ENCODE assay signal across 19 cellular contexts in genomic region chr12:120365675-120366340, GRCh38. TPM values are rescaled to one million over a fixed set of nuclear protein-coding genes. Genes with fewer than 3 reads are reported as not detected.
DNase-seq lines count a peak whose midpoint lies in the region; ATAC-seq, FAIRE-seq and TF ChIP-seq lines count a peak whose summit lies in the region.
"Had no signal": no experiment of that assay in that cellular context is flagged by ENCODE, and none has a peak within 500 bp of the region (broad histone marks: within the 10 kb centered on the region; RNA-seq: fewer than 3 reads in every experiment).

No MANE protein-coding gene starts in this region.

- H3K27me3 ChIP-seq in Peyer's patch: peaks cover 0 to 16% of the 10 kb centered on the region in 2 donors
- H3K27me3 ChIP-seq in neural progenitor cell: no peaks in the 10 kb centered on the region

- peak overlapping the region; percentile 96 for H3K27ac Mint-ChIP-seq in glutamatergic neuron (ENCODE audit: unreplicated experiment)
- H3K27ac Mint-ChIP-seq in neural progenitor cell: peak overlapping the region; percentile 99
- no peak overlapping the region for H3K27ac Mint-ChIP-seq in stimulated activated effector memory CD8-positive, alpha-beta T cell treated with anti-CD3 and anti-CD28 coated beads, Interleukin-12 subunit alpha, Interleukin-12 subunit beta, amount 100 ng/mL, for 72 hours
- H3K27ac Mint-ChIP-seq: activated CD8-positive, alpha-beta T cell treated with anti-CD3 and anti-CD28 coated beads, Interleukin-2, amount 10 ng/mL, durations not matched to agents 7 days and 5 days had no signal

- FAIRE-seq in D721Med (lab: Jason Lieb, UNC): no peak

- H3F3A ChIP-seq in neural progenitor cell (ENCODE audit: low read depth): peaks cover 76% of the 10 kb centered on the region

- H3K4me1 ChIP-seq in Peyer's patch (peaks cover 0 to 65% (median 9%) of the 10 kb centered on the region in 4 donors), neural progenitor cell (peaks cover 64% of the 10 kb centered on the region)

- no peak overlapping the region for H3K9ac ChIP-seq in neural progenitor cell

- peak in 2 of 3 donors; percentile 79 to 85 for DNase-seq in Peyer's patch
- no peak for DNase-seq in glutamatergic neuron
- DNase-seq in neural progenitor cell (ENCODE audit: low spot score): no peak
- DNase-seq in NCI-H2171 treated with DMSO at 0.1 percent for 48 hours (lab: John Stamatoyannopoulos, UW): no peak
- no peak for DNase-seq in D721Med (ENCODE audit: insufficient read length, low spot score)
- DNase-seq in stimulated activated effector memory CD8-positive, alpha-beta T cell treated with anti-CD3 and anti-CD28 coated beads, Interleukin-12 subunit alpha, Interleukin-12 subunit beta, amount 100 ng/mL, for 72 hours (ENCODE audit: low spot score in 2 of 2): no peak
- DNase-seq: activated CD8-positive, alpha-beta T cell treated with anti-CD3 and anti-CD28 coated beads, Interleukin-2, amount 10 ng/mL, durations not matched to agents 7 days and 5 days; effector CD8-positive, alpha-beta T cell; GF-D8; lower lobe of right lung; NCI-H1930; NCI-H524 treated with DMSO at 0.1 percent for 48 hours; PC-9 had no signal

- no peak for TF ChIP-seq CTCF in 22Rv1 (IDR thresholded peaks at IDR 0.05)
- TF ChIP-seq CTCF in Peyer's patch (IDR thresholded peaks at IDR 0.05): no peak
- TF ChIP-seq CTCF in glutamatergic neuron (IDR thresholded peaks at IDR 0.05; ENCODE audit: partially characterized antibody, unreplicated experiment): no peak
- TF ChIP-seq CTCF in neural progenitor cell (IDR thresholded peaks at IDR 0.05): no peak
- TF ChIP-seq CTCF in D721Med (IDR thresholded peaks at IDR 0.05; ENCODE audit: insufficient read depth, missing control alignments): no peak

- ATAC-seq in stimulated activated effector memory CD8-positive, alpha-beta T cell treated with anti-CD3 and anti-CD28 coated beads, Interleukin-12 subunit alpha, Interleukin-12 subunit beta, amount 100 ng/mL, for 72 hours: no peak
- no peak for ATAC-seq in HG02970 (IDR thresholded peaks at IDR 0.05; ENCODE audit: low FRiP score, unreplicated experiment)
- ATAC-seq: activated CD8-positive, alpha-beta T cell treated with anti-CD3 and anti-CD28 coated beads, Interleukin-2, amount 10 ng/mL, durations not matched to agents 7 days and 5 days; SK-N-SH treated with all-trans-retinoic acid at 6 μM for 48 hours had no signal

- H3K27ac ChIP-seq in 22Rv1: peak overlapping the region; percentile 74
- H3K27ac ChIP-seq in Peyer's patch: peak overlapping the region in 2 of 4 donors; percentile 60 to 61
- H3K27ac ChIP-seq in neural progenitor cell: no peak overlapping the region
- H3K27ac ChIP-seq: lower lobe of right lung, PC-9, prostate gland, suprapubic skin, VCaP had no signal

- TF ChIP-seq POLR2A in Peyer's patch (IDR thresholded peaks at IDR 0.05): no peak

- H3K9me3 ChIP-seq in Peyer's patch (no peaks in the 10 kb centered on the region), neural progenitor cell (ENCODE audit: low read depth) (no peaks in the 10 kb centered on the region)
- H3K9me3 ChIP-seq: lower lobe of right lung, prostate gland, suprapubic skin had no signal

- H3K9me3 Mint-ChIP-seq in glutamatergic neuron (ENCODE audit: unreplicated experiment) (peaks cover 40% of the 10 kb centered on the region), neural progenitor cell (peaks cover 3% of the 10 kb centered on the region)
- no peaks in the 10 kb centered on the region for H3K9me3 Mint-ChIP-seq in stimulated activated effector memory CD8-positive, alpha-beta T cell treated with anti-CD3 and anti-CD28 coated beads, Interleukin-12 subunit alpha, Interleukin-12 subunit beta, amount 100 ng/mL, for 72 hours

- H3K4me2 ChIP-seq in neural progenitor cell: peak overlapping the region; percentile 99
- H3K4me2 ChIP-seq: PC-9 had no signal

- H3K4me3 Mint-ChIP-seq in glutamatergic neuron (ENCODE audit: unreplicated experiment) (peak overlapping the region; percentile 99), neural progenitor cell (peak overlapping the region; percentile 97)
- H3K4me3 Mint-ChIP-seq in stimulated activated effector memory CD8-positive, alpha-beta T cell treated with anti-CD3 and anti-CD28 coated beads, Interleukin-12 subunit alpha, Interleukin-12 subunit beta, amount 100 ng/mL, for 72 hours: no peak overlapping the region
- H3K4me3 Mint-ChIP-seq: activated CD8-positive, alpha-beta T cell treated with anti-CD3 and anti-CD28 coated beads, Interleukin-2, amount 10 ng/mL, durations not matched to agents 7 days and 5 days had no signal

- H3K36me3 Mint-ChIP-seq in glutamatergic neuron (ENCODE audit: unreplicated experiment): no peaks in the 10 kb centered on the region
- peaks cover 52% of the 10 kb centered on the region for H3K36me3 Mint-ChIP-seq in neural progenitor cell
- H3K36me3 Mint-ChIP-seq in stimulated activated effector memory CD8-positive, alpha-beta T cell treated with anti-CD3 and anti-CD28 coated beads, Interleukin-12 subunit alpha, Interleukin-12 subunit beta, amount 100 ng/mL, for 72 hours: peaks cover 7% of the 10 kb centered on the region

- H3K79me2 ChIP-seq in neural progenitor cell (ENCODE audit: low read depth): peaks cover 84% of the 10 kb centered on the region

- H2AFZ ChIP-seq in neural progenitor cell (replicated peaks): no peak overlapping the region
- H2AFZ ChIP-seq: PC-9 had no signal

- peaks cover 66% of the 10 kb centered on the region for H4K20me1 ChIP-seq in neural progenitor cell (ENCODE audit: low read depth)

- H3K27me3 Mint-ChIP-seq in glutamatergic neuron (ENCODE audit: unreplicated experiment) (peaks cover 46% of the 10 kb centered on the region), neural progenitor cell (ENCODE audit: insufficient read depth, low read depth) (peaks cover 29% of the 10 kb centered on the region)

- no peak overlapping the region for H3K4me3 ChIP-seq in Peyer's patch
- H3K4me3 ChIP-seq in neural progenitor cell: no peak overlapping the region
- H3K4me3 ChIP-seq: lower lobe of right lung, PC-9, prostate gland, suprapubic skin had no signal

- H3K36me3 ChIP-seq in Peyer's patch (no peaks in the 10 kb centered on the region), neural progenitor cell (no peaks in the 10 kb centered on the region)
- H3K36me3 ChIP-seq: lower lobe of right lung, prostate gland, suprapubic skin had no signal

- H3K4me1 Mint-ChIP-seq in glutamatergic neuron (ENCODE audit: low read depth, unreplicated experiment): peaks cover 57% of the 10 kb centered on the region
- peaks cover 75% of the 10 kb centered on the region for H3K4me1 Mint-ChIP-seq in neural progenitor cell
- peaks cover 25% of the 10 kb centered on the region for H3K4me1 Mint-ChIP-seq in stimulated activated effector memory CD8-positive, alpha-beta T cell treated with anti-CD3 and anti-CD28 coated beads, Interleukin-12 subunit alpha, Interleukin-12 subunit beta, amount 100 ng/mL, for 72 hours

RNA-seq across cellular contexts. Expression of gene MSI1, which starts 3.2 kb away (rescaled TPM):
- total RNA-seq in Peyer's patch: 1 to 10 TPM; 1.6 to 5.8 (median 4.2) TPM
- 229 TPM for total RNA-seq in glutamatergic neuron (ENCODE audit: unreplicated experiment)
- 40.2 and 48.6 TPM in 2 replicates for total RNA-seq in neural progenitor cell (ENCODE audit: low replicate concordance)
- total RNA-seq: activated CD8-positive, alpha-beta T cell treated with anti-CD3 and anti-CD28 coated beads, Interleukin-2, amount 10 ng/mL, durations not matched to agents 7 days and 5 days had no signal

RNA-seq across cellular contexts. Expression of gene PLA2G1B, which starts 38.2 kb away (rescaled TPM):
- not detected for total RNA-seq in Peyer's patch
- not detected for total RNA-seq in glutamatergic neuron (ENCODE audit: unreplicated experiment)
- not detected in 2 replicates for total RNA-seq in neural progenitor cell (ENCODE audit: low replicate concordance)
- total RNA-seq: activated CD8-positive, alpha-beta T cell treated with anti-CD3 and anti-CD28 coated beads, Interleukin-2, amount 10 ng/mL, durations not matched to agents 7 days and 5 days; PC-9; prostate gland; suprapubic skin had no signal

Comparison
In these comparisons a context has a peak if more than half of its experiments do, and no peak if none do; other contexts are left out.
1. DNase-seq: peak in Peyer's patch (2 of 3); none in glutamatergic neuron (single experiment), neural progenitor cell (single experiment), NCI-H2171 treated with DMSO at 0.1 percent for 48 hours (single experiment), D721Med (single experiment) and stimulated activated effector memory CD8-positive, alpha-beta T cell treated with anti-CD3 and anti-CD28 coated beads, Interleukin-12 subunit alpha, Interleukin-12 subunit beta, amount 100 ng/mL, for 72 hours (0 of 2).